Comparison of ENCODE assay signal across 1 cellular context in the genomic region with DNA sequence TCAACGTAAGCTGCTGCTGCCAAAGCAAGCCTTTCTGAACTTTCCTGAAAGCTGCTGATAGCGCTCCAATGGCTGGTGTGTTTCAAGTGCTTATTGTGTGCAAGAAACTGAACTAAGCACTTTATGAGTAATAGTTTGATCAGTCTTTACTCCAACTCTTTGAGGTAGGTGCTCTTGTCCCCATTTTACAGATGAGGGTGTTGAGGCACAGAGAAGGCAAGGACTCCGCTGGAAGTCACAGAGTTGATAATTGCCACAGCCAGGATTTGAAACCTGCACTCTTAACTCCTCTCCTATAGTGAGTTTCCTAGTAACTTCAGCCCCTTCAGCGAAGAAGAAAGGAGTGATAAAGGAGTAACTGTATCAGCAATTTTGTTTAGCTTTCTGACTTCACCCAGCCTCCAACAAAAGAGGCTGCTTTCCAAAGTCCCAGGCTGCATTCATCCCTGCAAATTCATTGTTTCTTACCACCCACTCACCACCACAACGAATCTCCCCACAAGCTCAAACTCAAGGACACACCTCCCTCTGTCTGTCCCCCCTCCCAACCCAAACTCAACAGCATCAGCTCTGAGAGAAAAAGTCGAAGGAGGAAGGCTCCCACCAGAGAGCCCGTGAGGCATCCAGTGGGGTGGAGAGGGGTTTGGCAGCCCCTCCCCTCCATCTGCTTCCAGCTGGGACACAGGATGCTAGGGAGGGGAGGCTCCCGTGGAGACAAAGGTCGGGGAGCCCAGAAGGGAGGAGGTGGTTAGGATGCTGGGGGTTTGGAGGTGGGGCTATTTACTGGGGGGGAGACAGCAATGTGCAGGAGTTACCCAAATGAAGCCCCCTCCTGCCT.
TF ChIP-seq lines count a peak whose summit lies in the region.

No MANE protein-coding gene starts in this region.

TF ChIP-seq in H1, 55 proteins besides CTCF, POLR2A, EP300 and RAD21:
- no peak for TF ChIP-seq JUND (IDR thresholded peaks at IDR 0.05; ENCODE audit: low read length)
- TF ChIP-seq, protein P1, sequence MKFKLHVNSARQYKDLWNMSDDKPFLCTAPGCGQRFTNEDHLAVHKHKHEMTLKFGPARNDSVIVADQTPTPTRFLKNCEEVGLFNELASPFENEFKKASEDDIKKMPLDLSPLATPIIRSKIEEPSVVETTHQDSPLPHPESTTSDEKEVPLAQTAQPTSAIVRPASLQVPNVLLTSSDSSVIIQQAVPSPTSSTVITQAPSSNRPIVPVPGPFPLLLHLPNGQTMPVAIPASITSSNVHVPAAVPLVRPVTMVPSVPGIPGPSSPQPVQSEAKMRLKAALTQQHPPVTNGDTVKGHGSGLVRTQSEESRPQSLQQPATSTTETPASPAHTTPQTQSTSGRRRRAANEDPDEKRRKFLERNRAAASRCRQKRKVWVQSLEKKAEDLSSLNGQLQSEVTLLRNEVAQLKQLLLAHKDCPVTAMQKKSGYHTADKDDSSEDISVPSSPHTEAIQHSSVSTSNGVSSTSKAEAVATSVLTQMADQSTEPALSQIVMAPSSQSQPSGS (IDR thresholded peaks at IDR 0.05; ENCODE audit: low read length), result no peak
- TF ChIP-seq BCL11A (IDR thresholded peaks at IDR 0.05; ENCODE audit: low read depth in 2 of 2, low read length in 2 of 2), result no peak
- TF ChIP-seq POLR2AphosphoS5 (IDR thresholded peaks at IDR 0.05; ENCODE audit: low read depth, low read length), result no peak
- no peak for TF ChIP-seq CHD2 (IDR thresholded peaks at IDR 0.05; ENCODE audit: low read length)
- TF ChIP-seq TEAD4 (IDR thresholded peaks at IDR 0.05; ENCODE audit: low read depth, low read length), result no peak
- TF ChIP-seq CEBPB (IDR thresholded peaks at IDR 0.05; ENCODE audit: low read depth, low read length), result no peak
- TF ChIP-seq, protein P2, sequence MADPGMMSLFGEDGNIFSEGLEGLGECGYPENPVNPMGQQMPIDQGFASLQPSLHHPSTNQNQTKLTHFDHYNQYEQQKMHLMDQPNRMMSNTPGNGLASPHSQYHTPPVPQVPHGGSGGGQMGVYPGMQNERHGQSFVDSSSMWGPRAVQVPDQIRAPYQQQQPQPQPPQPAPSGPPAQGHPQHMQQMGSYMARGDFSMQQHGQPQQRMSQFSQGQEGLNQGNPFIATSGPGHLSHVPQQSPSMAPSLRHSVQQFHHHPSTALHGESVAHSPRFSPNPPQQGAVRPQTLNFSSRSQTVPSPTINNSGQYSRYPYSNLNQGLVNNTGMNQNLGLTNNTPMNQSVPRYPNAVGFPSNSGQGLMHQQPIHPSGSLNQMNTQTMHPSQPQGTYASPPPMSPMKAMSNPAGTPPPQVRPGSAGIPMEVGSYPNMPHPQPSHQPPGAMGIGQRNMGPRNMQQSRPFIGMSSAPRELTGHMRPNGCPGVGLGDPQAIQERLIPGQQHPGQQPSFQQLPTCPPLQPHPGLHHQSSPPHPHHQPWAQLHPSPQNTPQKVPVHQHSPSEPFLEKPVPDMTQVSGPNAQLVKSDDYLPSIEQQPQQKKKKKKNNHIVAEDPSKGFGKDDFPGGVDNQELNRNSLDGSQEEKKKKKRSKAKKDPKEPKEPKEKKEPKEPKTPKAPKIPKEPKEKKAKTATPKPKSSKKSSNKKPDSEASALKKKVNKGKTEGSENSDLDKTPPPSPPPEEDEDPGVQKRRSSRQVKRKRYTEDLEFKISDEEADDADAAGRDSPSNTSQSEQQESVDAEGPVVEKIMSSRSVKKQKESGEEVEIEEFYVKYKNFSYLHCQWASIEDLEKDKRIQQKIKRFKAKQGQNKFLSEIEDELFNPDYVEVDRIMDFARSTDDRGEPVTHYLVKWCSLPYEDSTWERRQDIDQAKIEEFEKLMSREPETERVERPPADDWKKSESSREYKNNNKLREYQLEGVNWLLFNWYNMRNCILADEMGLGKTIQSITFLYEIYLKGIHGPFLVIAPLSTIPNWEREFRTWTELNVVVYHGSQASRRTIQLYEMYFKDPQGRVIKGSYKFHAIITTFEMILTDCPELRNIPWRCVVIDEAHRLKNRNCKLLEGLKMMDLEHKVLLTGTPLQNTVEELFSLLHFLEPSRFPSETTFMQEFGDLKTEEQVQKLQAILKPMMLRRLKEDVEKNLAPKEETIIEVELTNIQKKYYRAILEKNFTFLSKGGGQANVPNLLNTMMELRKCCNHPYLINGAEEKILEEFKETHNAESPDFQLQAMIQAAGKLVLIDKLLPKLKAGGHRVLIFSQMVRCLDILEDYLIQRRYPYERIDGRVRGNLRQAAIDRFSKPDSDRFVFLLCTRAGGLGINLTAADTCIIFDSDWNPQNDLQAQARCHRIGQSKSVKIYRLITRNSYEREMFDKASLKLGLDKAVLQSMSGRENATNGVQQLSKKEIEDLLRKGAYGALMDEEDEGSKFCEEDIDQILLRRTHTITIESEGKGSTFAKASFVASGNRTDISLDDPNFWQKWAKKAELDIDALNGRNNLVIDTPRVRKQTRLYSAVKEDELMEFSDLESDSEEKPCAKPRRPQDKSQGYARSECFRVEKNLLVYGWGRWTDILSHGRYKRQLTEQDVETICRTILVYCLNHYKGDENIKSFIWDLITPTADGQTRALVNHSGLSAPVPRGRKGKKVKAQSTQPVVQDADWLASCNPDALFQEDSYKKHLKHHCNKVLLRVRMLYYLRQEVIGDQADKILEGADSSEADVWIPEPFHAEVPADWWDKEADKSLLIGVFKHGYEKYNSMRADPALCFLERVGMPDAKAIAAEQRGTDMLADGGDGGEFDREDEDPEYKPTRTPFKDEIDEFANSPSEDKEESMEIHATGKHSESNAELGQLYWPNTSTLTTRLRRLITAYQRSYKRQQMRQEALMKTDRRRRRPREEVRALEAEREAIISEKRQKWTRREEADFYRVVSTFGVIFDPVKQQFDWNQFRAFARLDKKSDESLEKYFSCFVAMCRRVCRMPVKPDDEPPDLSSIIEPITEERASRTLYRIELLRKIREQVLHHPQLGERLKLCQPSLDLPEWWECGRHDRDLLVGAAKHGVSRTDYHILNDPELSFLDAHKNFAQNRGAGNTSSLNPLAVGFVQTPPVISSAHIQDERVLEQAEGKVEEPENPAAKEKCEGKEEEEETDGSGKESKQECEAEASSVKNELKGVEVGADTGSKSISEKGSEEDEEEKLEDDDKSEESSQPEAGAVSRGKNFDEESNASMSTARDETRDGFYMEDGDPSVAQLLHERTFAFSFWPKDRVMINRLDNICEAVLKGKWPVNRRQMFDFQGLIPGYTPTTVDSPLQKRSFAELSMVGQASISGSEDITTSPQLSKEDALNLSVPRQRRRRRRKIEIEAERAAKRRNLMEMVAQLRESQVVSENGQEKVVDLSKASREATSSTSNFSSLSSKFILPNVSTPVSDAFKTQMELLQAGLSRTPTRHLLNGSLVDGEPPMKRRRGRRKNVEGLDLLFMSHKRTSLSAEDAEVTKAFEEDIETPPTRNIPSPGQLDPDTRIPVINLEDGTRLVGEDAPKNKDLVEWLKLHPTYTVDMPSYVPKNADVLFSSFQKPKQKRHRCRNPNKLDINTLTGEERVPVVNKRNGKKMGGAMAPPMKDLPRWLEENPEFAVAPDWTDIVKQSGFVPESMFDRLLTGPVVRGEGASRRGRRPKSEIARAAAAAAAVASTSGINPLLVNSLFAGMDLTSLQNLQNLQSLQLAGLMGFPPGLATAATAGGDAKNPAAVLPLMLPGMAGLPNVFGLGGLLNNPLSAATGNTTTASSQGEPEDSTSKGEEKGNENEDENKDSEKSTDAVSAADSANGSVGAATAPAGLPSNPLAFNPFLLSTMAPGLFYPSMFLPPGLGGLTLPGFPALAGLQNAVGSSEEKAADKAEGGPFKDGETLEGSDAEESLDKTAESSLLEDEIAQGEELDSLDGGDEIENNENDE (IDR thresholded peaks at IDR 0.05; ENCODE audit: insufficient replicate concordance, low read length), result no peak
- peak; percentile 72 to 79; a peak in 2 of 4 replicates for TF ChIP-seq HDAC2 (IDR thresholded peaks at IDR 0.05; ENCODE audit: borderline replicate concordance in 1 of 2, low read depth in 2 of 2, low read length in 2 of 2)
- TF ChIP-seq EGR1 (IDR thresholded peaks at IDR 0.05; ENCODE audit: borderline replicate concordance, low read depth, low read length), result 0 out of 2 replicates have a peak, but pooled peaks have one; percentile 23
- TF ChIP-seq TAF7 (optimal IDR thresholded peaks at IDR 0.05; ENCODE audit: borderline replicate concordance, low read depth, low read length), result no peak
- TF ChIP-seq BACH1 (IDR thresholded peaks at IDR 0.05; ENCODE audit: low read length), result no peak
- TF ChIP-seq FOSL1 (IDR thresholded peaks at IDR 0.05; ENCODE audit: insufficient read depth, low read depth, low read length), result no peak
- TF ChIP-seq SP4 (IDR thresholded peaks at IDR 0.05; ENCODE audit: low read length), result no peak
- no peak for TF ChIP-seq BRCA1 (IDR thresholded peaks at IDR 0.05; ENCODE audit: low read depth, low read length)
- no peak for TF ChIP-seq RNF2 (IDR thresholded peaks at IDR 0.05; ENCODE audit: borderline replicate concordance, low read depth, low read length, missing control alignments, poor library complexity, severe bottlenecking)
- TF ChIP-seq SAP30 (IDR thresholded peaks at IDR 0.05; ENCODE audit: insufficient read depth, insufficient replicate concordance, low read length), result no peak
- no peak for TF ChIP-seq CBX5 (IDR thresholded peaks at IDR 0.05; ENCODE audit: low read depth, low read length)
- TF ChIP-seq KDM5A (IDR thresholded peaks at IDR 0.05; ENCODE audit: low read length), result no peak
- no peak for TF ChIP-seq RXRA (IDR thresholded peaks at IDR 0.05; ENCODE audit: insufficient read depth, low read depth, low read length)
- no peak for TF ChIP-seq SUZ12 (IDR thresholded peaks at IDR 0.05; ENCODE audit: low read length)
- TF ChIP-seq CTBP2 (IDR thresholded peaks at IDR 0.05; ENCODE audit: borderline replicate concordance, insufficient read depth, insufficient read length, low read length), result peak; percentile 69
- no peak for TF ChIP-seq SIN3A (conservative IDR thresholded peaks at IDR 0.05 in 1 of 2, IDR thresholded peaks at IDR 0.05 in 1 of 2; ENCODE audit: low read depth in 1 of 2, low read length in 2 of 2)
- no peak for TF ChIP-seq KDM4A (IDR thresholded peaks at IDR 0.05; ENCODE audit: low read depth, low read length, severe bottlenecking)
- peak; percentile 99 for TF ChIP-seq KDM1A (IDR thresholded peaks at IDR 0.05; ENCODE audit: borderline replicate concordance, low read length)
- no peak for TF ChIP-seq RBBP5 (IDR thresholded peaks at IDR 0.05; ENCODE audit: borderline replicate concordance, low read depth, low read length)
